Comparison of ENCODE assay signal across 22 cellular contexts in genomic region chr6:149438855-149439254, GRCh38. TPM values are rescaled to one million over a fixed set of nuclear protein-coding genes. Genes with fewer than 3 reads are reported as not detected.
DNase-seq lines count a peak whose midpoint lies in the region; ATAC-seq and TF ChIP-seq lines count a peak whose summit lies in the region.
"Had no signal": no experiment of that assay in that cellular context is flagged by ENCODE, and none has a peak within 500 bp of the region (broad histone marks: within the 10 kb centered on the region; RNA-seq: fewer than 3 reads in every experiment).

No MANE protein-coding gene starts in this region.

- H3K4me3 ChIP-seq in GM12865 (ENCODE audit: low read depth, low read length): no peak overlapping the region
- no peak overlapping the region for H3K4me3 ChIP-seq in trophoblast cell (ENCODE audit: low read depth, low read length)
- H3K4me3 ChIP-seq: gastrocnemius medialis, GM23338, pancreas, transverse colon had no signal

- POLR2A ChIA-PET in activated CD8-positive, alpha-beta T cell treated with anti-CD3 and anti-CD28 coated beads for 36 hours (lab: Charles Lee): no interaction called here

- H3K23ac ChIP-seq in trophoblast cell (ENCODE audit: low read length): no peak overlapping the region

- H3K27ac ChIP-seq in trophoblast cell (ENCODE audit: low read depth, low read length): no peak overlapping the region
- H3K27ac ChIP-seq: brain microvascular endothelial cell, epithelial cell of prostate, gastrocnemius medialis, pancreas, transverse colon had no signal

- no CpG with 5 or more reads among the region's 3 CpGs for WGBS in trophoblast cell (ENCODE audit: extremely low coverage, insufficient coverage, insufficient read length)

- H2BK120ac ChIP-seq in trophoblast cell (ENCODE audit: insufficient read depth, low read length, poor library complexity): no peak overlapping the region

- H3K9me3 ChIP-seq in T-helper 17 cell (ENCODE audit: control insufficient read depth, low read length, poor library complexity, severe bottlenecking): no peaks in the 10 kb centered on the region
- H3K9me3 ChIP-seq in trophoblast cell (ENCODE audit: insufficient read depth, low read depth, low read length): peaks cover 2% of the 10 kb centered on the region
- H3K9me3 ChIP-seq: gastrocnemius medialis, pancreas, transverse colon had no signal

- H2BK5ac ChIP-seq in trophoblast cell (ENCODE audit: low read depth, low read length, poor library complexity): no peak overlapping the region

- H3K18ac ChIP-seq in trophoblast cell (ENCODE audit: low read length): no peak overlapping the region

- no peaks in the 10 kb centered on the region for H3K79me1 ChIP-seq in trophoblast cell (ENCODE audit: low read length)

- H3K79me2 ChIP-seq in trophoblast cell (ENCODE audit: control insufficient read depth, insufficient read depth, low read length, poor library complexity): no peaks in the 10 kb centered on the region

- CTCF ChIA-PET in activated CD8-positive, alpha-beta T cell treated with anti-CD3 and anti-CD28 coated beads for 36 hours (lab: Charles Lee): interaction anchor here (1.3 to 1.4 kb wide), 2 partner anchors 78 to 410 kb away, joined by 4 to 9 read pairs; no protein-coding TSS in a partner anchor

- H3K27me3 Mint-ChIP-seq in T-helper 17 cell (no peaks in the 10 kb centered on the region), progenitor cell of endocrine pancreas (peaks cover 24% of the 10 kb centered on the region)
- H3K27me3 Mint-ChIP-seq in activated CD8-positive, alpha-beta T cell treated with anti-CD3 and anti-CD28 coated beads for 36 hours: no peaks in the 10 kb centered on the region

- peak; percentile 55 for ATAC-seq in GM18517 (IDR thresholded peaks at IDR 0.05; ENCODE audit: unreplicated experiment)
- ATAC-seq in HG02885 (IDR thresholded peaks at IDR 0.05; ENCODE audit: poor library complexity, unreplicated experiment): peak; percentile 56
- ATAC-seq in T-helper 17 cell: no peak
- ATAC-seq in activated CD8-positive, alpha-beta T cell treated with anti-CD3 and anti-CD28 coated beads for 36 hours: no peak
- ATAC-seq: gastrocnemius medialis, GM23338, pancreas, WTC11 had no signal

- no peak overlapping the region for H4K91ac ChIP-seq in trophoblast cell (ENCODE audit: low read depth, low read length)

- H2AK5ac ChIP-seq in trophoblast cell (ENCODE audit: low read length): no peak overlapping the region

- no peaks in the 10 kb centered on the region for H3K27me3 ChIP-seq in trophoblast cell (ENCODE audit: insufficient read depth, low read length)
- H3K27me3 ChIP-seq: brain microvascular endothelial cell, gastrocnemius medialis, pancreas, transverse colon had no signal

- no peak overlapping the region for H2AFZ ChIP-seq in trophoblast cell (ENCODE audit: insufficient read depth, low read length, poor library complexity)
- H2AFZ ChIP-seq: GM23338 had no signal

- no peak overlapping the region for H3K4me3 Mint-ChIP-seq in T-helper 17 cell
- H3K4me3 Mint-ChIP-seq in activated CD8-positive, alpha-beta T cell treated with anti-CD3 and anti-CD28 coated beads for 36 hours: no peak overlapping the region
- H3K4me3 Mint-ChIP-seq in progenitor cell of endocrine pancreas (ENCODE audit: low read depth): no peak overlapping the region
- H3K4me3 Mint-ChIP-seq: activated naive CD8-positive, alpha-beta T cell treated with anti-CD3 and anti-CD28 coated beads, Interleukin-2, amount 10 ng/mL, durations not matched to agents 7 days and 5 days; dendritic cell treated with granulocyte-macrophage colony-stimulating factor and Interleukin-4, amounts not matched to agents 40 ng/mL and 50 ng/mL, for 4 days; GM23338; WTC11 had no signal

- H3K9me3 Mint-ChIP-seq in activated CD8-positive, alpha-beta T cell treated with anti-CD3 and anti-CD28 coated beads for 36 hours: no peaks in the 10 kb centered on the region
- no peaks in the 10 kb centered on the region for H3K9me3 Mint-ChIP-seq in progenitor cell of endocrine pancreas (ENCODE audit: low read depth)
- H3K9me3 Mint-ChIP-seq: activated naive CD8-positive, alpha-beta T cell treated with anti-CD3 and anti-CD28 coated beads, Interleukin-2, amount 10 ng/mL, durations not matched to agents 7 days and 5 days; dendritic cell treated with granulocyte-macrophage colony-stimulating factor and Interleukin-4, amounts not matched to agents 40 ng/mL and 50 ng/mL, for 4 days; GM23338; WTC11 had no signal

- H4K8ac ChIP-seq in trophoblast cell (ENCODE audit: low read depth, low read length): no peak overlapping the region

- no peak overlapping the region for H3K14ac ChIP-seq in trophoblast cell (ENCODE audit: low read length)

- H3K4ac ChIP-seq in trophoblast cell (ENCODE audit: low read depth, low read length): no peak overlapping the region

- TF ChIP-seq CTCF in GM12865 (IDR thresholded peaks at IDR 0.05; ENCODE audit: insufficient read depth, low read depth, low read length, missing control alignments): no peak
- no peak for TF ChIP-seq CTCF in activated CD8-positive, alpha-beta T cell treated with anti-CD3 and anti-CD28 coated beads for 36 hours (IDR thresholded peaks at IDR 0.05)
- TF ChIP-seq CTCF in progenitor cell of endocrine pancreas (IDR thresholded peaks at IDR 0.05; ENCODE audit: unreplicated experiment): no peak

- peaks cover 38% of the 10 kb centered on the region for H3K4me1 Mint-ChIP-seq in T-helper 17 cell
- peaks cover 17% of the 10 kb centered on the region for H3K4me1 Mint-ChIP-seq in activated CD8-positive, alpha-beta T cell treated with anti-CD3 and anti-CD28 coated beads for 36 hours (ENCODE audit: low read depth)
- H3K4me1 Mint-ChIP-seq in progenitor cell of endocrine pancreas (ENCODE audit: low read depth): peaks cover 10% of the 10 kb centered on the region

- DNase-seq in GM12865 (ENCODE audit: low read depth): peak; percentile 43
- no peak for DNase-seq in T-helper 17 cell
- DNase-seq in trophoblast cell: no peak
- DNase-seq in activated CD8-positive, alpha-beta T cell treated with anti-CD3 and anti-CD28 coated beads for 36 hours: no peak
- no peak for DNase-seq in progenitor cell of endocrine pancreas (ENCODE audit: low spot score, unreplicated experiment)
- DNase-seq in SK-N-DZ (ENCODE audit: low spot score): no peak
- DNase-seq: activated CD8-positive, alpha-beta memory T cell treated with anti-CD3 and anti-CD28 coated beads, Interleukin-2, amount 50 U/mL, for 4 hours; activated naive CD8-positive, alpha-beta T cell treated with anti-CD3 and anti-CD28 coated beads, Interleukin-2, amount 10 ng/mL, durations not matched to agents 7 days and 5 days; brain microvascular endothelial cell; DMS 273 treated with DMSO at 0.1 percent for 48 hours; gastrocnemius medialis; NCI-H1105 treated with DMSO at 0.1 percent for 48 hours; NCI-H774; pancreas; transverse colon had no signal

- intact Hi-C loops in activated CD8-positive, alpha-beta T cell treated with anti-CD3 and anti-CD28 coated beads for 36 hours (cut with micrococcal nuclease): loop anchor here (5.0 kb wide), 1 partner anchor 78 kb away; no protein-coding TSS in a partner anchor

- no peak overlapping the region for H3K9ac ChIP-seq in trophoblast cell (ENCODE audit: low read length)

- H3K36me3 Mint-ChIP-seq in T-helper 17 cell (ENCODE audit: low read depth): no peaks in the 10 kb centered on the region
- no peaks in the 10 kb centered on the region for H3K36me3 Mint-ChIP-seq in activated CD8-positive, alpha-beta T cell treated with anti-CD3 and anti-CD28 coated beads for 36 hours (ENCODE audit: low read depth)
- H3K36me3 Mint-ChIP-seq in progenitor cell of endocrine pancreas (ENCODE audit: insufficient read depth): no peaks in the 10 kb centered on the region
- H3K36me3 Mint-ChIP-seq: activated naive CD8-positive, alpha-beta T cell treated with anti-CD3 and anti-CD28 coated beads, Interleukin-2, amount 10 ng/mL, durations not matched to agents 7 days and 5 days; WTC11 had no signal

- H2BK12ac ChIP-seq in trophoblast cell (ENCODE audit: low read length): no peak overlapping the region

- H3K4me1 ChIP-seq in trophoblast cell (ENCODE audit: control insufficient read depth in 1 of 2, insufficient read depth in 2 of 2, low read length in 2 of 2): peaks cover 2 to 5% of the 10 kb centered on the region in 2 experiments
- H3K4me1 ChIP-seq: gastrocnemius medialis had no signal

- H4K12ac ChIP-seq in trophoblast cell (ENCODE audit: low read depth, low read length): no peak overlapping the region

- H3K4me2 ChIP-seq in trophoblast cell (ENCODE audit: low read length): no peak overlapping the region
- H3K4me2 ChIP-seq: GM23338 had no signal

- H3K36me3 ChIP-seq in trophoblast cell (ENCODE audit: control insufficient read depth in 1 of 2, insufficient read depth in 2 of 2, low read length in 2 of 2): no peaks in the 10 kb centered on the region
- H3K36me3 ChIP-seq: brain microvascular endothelial cell, gastrocnemius medialis, pancreas, transverse colon had no signal

- peak overlapping the region; percentile 54 for H3K27ac Mint-ChIP-seq in T-helper 17 cell
- H3K27ac Mint-ChIP-seq in activated CD8-positive, alpha-beta T cell treated with anti-CD3 and anti-CD28 coated beads for 36 hours: no peak overlapping the region
- no peak overlapping the region for H3K27ac Mint-ChIP-seq in progenitor cell of endocrine pancreas
- H3K27ac Mint-ChIP-seq: activated naive CD8-positive, alpha-beta T cell treated with anti-CD3 and anti-CD28 coated beads, Interleukin-2, amount 10 ng/mL, durations not matched to agents 7 days and 5 days; dendritic cell treated with granulocyte-macrophage colony-stimulating factor and Interleukin-4, amounts not matched to agents 40 ng/mL and 50 ng/mL, for 4 days; GM23338; WTC11 had no signal

RNA-seq across cellular contexts. Expression of gene SUMO4, which starts 38.8 kb away (rescaled TPM):
- 10 to 100 TPM in 1 of 2 donors, 1 to 10 TPM in 1; 9.0 to 11.4 TPM for total RNA-seq in T-helper 17 cell
- polyA plus RNA-seq in trophoblast cell (2013): 0.25 and 0.29 TPM in 2 replicates
- total RNA-seq in activated CD8-positive, alpha-beta T cell treated with anti-CD3 and anti-CD28 coated beads for 36 hours: 1 to 10 TPM; 3.7 to 4.7 TPM
- 2.7 and 3.6 TPM in 2 replicates for total RNA-seq in progenitor cell of endocrine pancreas
- polyA plus RNA-seq in SK-N-DZ (2014; cell fraction: cytosol; rRNA removed): not detected in 2 replicates
- 0.35 TPM in 1 of 2 replicates, not detected in the other for polyA plus RNA-seq in SK-N-DZ (2014; cell fraction: nucleus; rRNA removed)
- polyA plus RNA-seq: BJ had no signal

RNA-seq across cellular contexts. Expression of gene ZC3H12D, which starts 46.0 kb away (rescaled TPM):
- total RNA-seq in T-helper 17 cell (100 to 1,000 TPM; 219 to 248 TPM), progenitor cell of endocrine pancreas (0.48 and 0.71 TPM in 2 replicates)
- 0.04 and 0.06 TPM in 2 replicates for polyA plus RNA-seq in trophoblast cell (2013)
- 10 to 100 TPM; 37.7 to 39.0 TPM for total RNA-seq in activated CD8-positive, alpha-beta T cell treated with anti-CD3 and anti-CD28 coated beads for 36 hours
- polyA plus RNA-seq in SK-N-DZ (2014; cell fraction: cytosol; rRNA removed): not detected in 2 replicates
- 0.08 TPM in 1 of 2 replicates, not detected in the other for polyA plus RNA-seq in SK-N-DZ (2014; cell fraction: nucleus; rRNA removed)
- polyA plus RNA-seq: GM23338 had no signal

Comparison
In these comparisons a context has a peak if more than half of its experiments do, and no peak if none do; other contexts are left out.
1. ATAC-seq: peak in GM18517 (single experiment) and HG02885 (single experiment); none in T-helper 17 cell (single experiment) and activated CD8-positive, alpha-beta T cell treated with anti-CD3 and anti-CD28 coated beads for 36 hours (single experiment).
2. RNA of gene ZC3H12D, which starts 46.0 kb away (total RNA-seq): 219 to 248 TPM in T-helper 17 cell and 37.7 to 39.0 TPM in activated CD8-positive, alpha-beta T cell treated with anti-CD3 and anti-CD28 coated beads for 36 hours; 0.48 to 0.71 TPM in progenitor cell of endocrine pancreas; every median in the first group is over 10 times any median in the second.